8 cellular contexts compared by ENCODE assay signal in genomic region chr6:154249499-154250298, GRCh38.
DNase-seq lines count a peak whose midpoint lies in the region; ATAC-seq, FAIRE-seq and TF ChIP-seq lines count a peak whose summit lies in the region.

No MANE protein-coding gene starts in this region.

- peaks cover 15 to 25% (median 18%) of the 10 kb centered on the region in 3 donors for H3K4me1 Mint-ChIP-seq in IgD-negative memory B cell

- TF ChIP-seq POLR2A in GM12892 (IDR thresholded peaks at IDR 0.05; ENCODE audit: low read depth, low read length): no peak

- H4K20me1 ChIP-seq in Karpas-422 (ENCODE audit: insufficient read depth, low read depth, low read length): no peaks in the 10 kb centered on the region

- H3K36me3 ChIP-seq in left ventricle myocardium inferior (no peaks in the 10 kb centered on the region), Karpas-422 (ENCODE audit: insufficient read depth, low read length) (no peaks in the 10 kb centered on the region)

- H3K27ac Mint-ChIP-seq in IgD-negative memory B cell: no peak overlapping the region

- FAIRE-seq in GM12892 (lab: Jason Lieb, UNC) (peak; percentile 24), endometrium (lab: Jason Lieb, UNC) (peak; percentile 12)

- H3K9me3 ChIP-seq in left ventricle myocardium inferior (replicated peaks) (peaks cover 1% of the 10 kb centered on the region), Karpas-422 (ENCODE audit: low read length) (no peaks in the 10 kb centered on the region)

- H3K36me3 Mint-ChIP-seq in IgD-negative memory B cell: peaks cover 2% of the 10 kb centered on the region

- ATAC-seq in GM21447 (IDR thresholded peaks at IDR 0.05; ENCODE audit: unreplicated experiment): peak; percentile 68

- no peak overlapping the region for H3K9ac ChIP-seq in Karpas-422 (ENCODE audit: low read length)

- H3K27ac ChIP-seq in left ventricle myocardium inferior (replicated peaks) (no peak overlapping the region), Karpas-422 (ENCODE audit: low read length) (no peak overlapping the region)

- H3K4me3 Mint-ChIP-seq in IgD-negative memory B cell: peak overlapping the region in 3 of 4 donors; percentile 7 to 75 (median 47)

- H3K4me2 ChIP-seq in Karpas-422 (ENCODE audit: low read depth, low read length, poor library complexity, severe bottlenecking): no peak overlapping the region

- peaks cover 0 to 18% (median 3%) of the 10 kb centered on the region in 3 donors for H3K9me3 Mint-ChIP-seq in IgD-negative memory B cell

- H3K27me3 Mint-ChIP-seq in IgD-negative memory B cell: peaks cover 7% of the 10 kb centered on the region

- no peak for TF ChIP-seq CTCF in left ventricle myocardium inferior (IDR thresholded peaks at IDR 0.05; ENCODE audit: borderline replicate concordance)

- no peak overlapping the region for H2AFZ ChIP-seq in Karpas-422 (ENCODE audit: low read length)

- H3K79me2 ChIP-seq in Karpas-422 (ENCODE audit: low read length): no peaks in the 10 kb centered on the region

- H3K4me1 ChIP-seq in left ventricle myocardium inferior: no peaks in the 10 kb centered on the region
- H3K4me1 ChIP-seq in Karpas-422 (ENCODE audit: low read length): no peaks in the 10 kb centered on the region

- H3K4me3 ChIP-seq in left ventricle myocardium inferior: no peak overlapping the region
- H3K4me3 ChIP-seq in Karpas-422 (ENCODE audit: low read length): no peak overlapping the region

- H3K27me3 ChIP-seq in left ventricle myocardium inferior (ENCODE audit: low read depth) (no peaks in the 10 kb centered on the region), Karpas-422 (ENCODE audit: low read length) (no peaks in the 10 kb centered on the region)

- DNase-seq in GM12892 (ENCODE audit: insufficient read length) (no peak), left ventricle myocardium inferior (no peak), hypothalamus (lab: John Stamatoyannopoulos, UW) (no peak), cerebellar cortex (ENCODE audit: low spot score) (no peak), Karpas-422 (no peak)

- intact Hi-C loops in left ventricle myocardium inferior (cut with micrococcal nuclease): no loop called here

- no peaks in the 10 kb centered on the region for H3K9me2 ChIP-seq in Karpas-422 (replicated peaks; ENCODE audit: insufficient read depth, low read length)
